Comparison of ENCODE assay signal across 9 cellular contexts in genomic region chr2:19786408-19787058, GRCh38.
A peak's percentile ranks its signal among the peaks of the same experiment; 100 is the strongest.
DNase-seq lines count a peak whose midpoint lies in the region; ATAC-seq and TF ChIP-seq lines count a peak whose summit lies in the region.
"Had no signal": no experiment of that assay in that cellular context is flagged by ENCODE, and none has a peak within 500 bp of the region (broad histone marks: within the 10 kb centered on the region; RNA-seq: fewer than 3 reads in every experiment).

No MANE protein-coding gene starts in this region.

- H3K4me3 ChIP-seq in HL-60 (replicated peaks; ENCODE audit: insufficient read depth, low read length), result no peak overlapping the region
- H3K4me3 ChIP-seq in effector memory CD4-positive, alpha-beta T cell (ENCODE audit: insufficient read depth, low read depth, low read length, poor library complexity, severe bottlenecking), result no peak overlapping the region

- no peaks in the 10 kb centered on the region for H3K27me3 ChIP-seq in HL-60 (ENCODE audit: insufficient read depth, poor library complexity, severe bottlenecking)
- H3K27me3 ChIP-seq in effector memory CD4-positive, alpha-beta T cell (replicated peaks; ENCODE audit: control insufficient read depth, insufficient read depth, low read length, poor library complexity, severe bottlenecking), result no peaks in the 10 kb centered on the region

- peaks cover 21% of the 10 kb centered on the region for H3K4me1 Mint-ChIP-seq in dendritic cell treated with granulocyte-macrophage colony-stimulating factor and Interleukin-4, amounts not matched to agents 40 ng/mL and 50 ng/mL, for 4 days (ENCODE audit: low read depth)

- H3K27ac Mint-ChIP-seq in dendritic cell treated with granulocyte-macrophage colony-stimulating factor and Interleukin-4, amounts not matched to agents 40 ng/mL and 50 ng/mL, for 4 days, result peak overlapping the region; percentile 71

- DNase-seq in Right ventricle myocardium superior (no peak), left ventricle myocardium superior (no peak), HL-60 (ENCODE audit: low read depth in 1 of 2, low spot score in 1 of 2) (peak in 1 of 2 experiments; percentile 66), GM19240 (ENCODE audit: insufficient read length, low spot score) (no peak), ureter (ENCODE audit: low spot score) (no peak)
- DNase-seq in effector memory CD4-positive, alpha-beta T cell, result no peak
- DNase-seq in activated CD4-positive, CD25-positive, alpha-beta regulatory T cell treated with anti-CD3 and anti-CD28 coated beads, Interleukin-2, amount 50 U/mL, for 72 hours, result no peak
- DNase-seq: DND-41 had no signal

- H3K27me3 Mint-ChIP-seq in dendritic cell treated with granulocyte-macrophage colony-stimulating factor and Interleukin-4, amounts not matched to agents 40 ng/mL and 50 ng/mL, for 4 days, result peaks cover 9% of the 10 kb centered on the region

- peak overlapping the region; percentile 43 for H3K27ac ChIP-seq in HL-60 (replicated peaks)
- no peak overlapping the region for H3K27ac ChIP-seq in effector memory CD4-positive, alpha-beta T cell (ENCODE audit: insufficient read depth, low read length, poor library complexity, severe bottlenecking)

- peaks cover 10% of the 10 kb centered on the region for H3K9me3 Mint-ChIP-seq in dendritic cell treated with granulocyte-macrophage colony-stimulating factor and Interleukin-4, amounts not matched to agents 40 ng/mL and 50 ng/mL, for 4 days

- intact Hi-C loops in Right ventricle myocardium superior (cut with DNase I), result no loop called here
- intact Hi-C loops in left ventricle myocardium superior (cut with micrococcal nuclease), result no loop called here
- intact Hi-C loops in dendritic cell treated with granulocyte-macrophage colony-stimulating factor and Interleukin-4, amounts not matched to agents 40 ng/mL and 50 ng/mL, for 4 days (cut with micrococcal nuclease), result loop anchor here (10.0 kb wide), 1 partner anchor 442 kb away; no protein-coding TSS in a partner anchor

- no peaks in the 10 kb centered on the region for H3K36me3 Mint-ChIP-seq in dendritic cell treated with granulocyte-macrophage colony-stimulating factor and Interleukin-4, amounts not matched to agents 40 ng/mL and 50 ng/mL, for 4 days (ENCODE audit: low read depth)

- ATAC-seq in Right ventricle myocardium superior (ENCODE audit: poor library complexity) (peak; percentile 10), left ventricle myocardium superior (no peak)

- TF ChIP-seq CTCF in HL-60 (IDR thresholded peaks at IDR 0.05; ENCODE audit: insufficient read depth, low read length), result no peak

- no peaks in the 10 kb centered on the region for H3K4me1 ChIP-seq in effector memory CD4-positive, alpha-beta T cell (ENCODE audit: control insufficient read depth, insufficient read depth, low read length, poor library complexity, severe bottlenecking)

- no peaks in the 10 kb centered on the region for H3K9me3 ChIP-seq in effector memory CD4-positive, alpha-beta T cell (ENCODE audit: control insufficient read depth, low read length)

- no peak overlapping the region for H3K4me3 Mint-ChIP-seq in dendritic cell treated with granulocyte-macrophage colony-stimulating factor and Interleukin-4, amounts not matched to agents 40 ng/mL and 50 ng/mL, for 4 days

- H3K36me3 ChIP-seq in effector memory CD4-positive, alpha-beta T cell (ENCODE audit: control insufficient read depth, insufficient read depth, low read length), result no peaks in the 10 kb centered on the region
